16 cellular contexts compared by ENCODE assay signal in the genomic region with DNA sequence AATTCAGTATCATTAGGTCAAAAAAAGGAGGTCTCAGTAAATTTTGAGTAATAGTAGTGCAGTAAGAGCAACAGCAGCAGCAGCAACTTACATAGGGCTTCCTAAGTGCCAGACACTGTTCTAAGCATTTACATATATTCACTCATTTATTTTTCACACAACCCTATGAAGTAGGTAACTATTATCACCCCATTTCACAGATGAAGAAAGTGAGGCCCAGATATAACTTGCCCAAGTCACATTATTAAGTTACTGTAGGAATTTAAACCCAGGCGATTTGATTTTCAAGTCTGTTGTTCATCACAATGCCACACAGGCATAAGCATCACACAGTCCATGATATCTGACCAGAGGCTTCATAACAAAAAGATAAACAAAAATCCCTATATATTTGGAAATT.
DNase-seq lines count a peak whose midpoint lies in the region; ATAC-seq and TF ChIP-seq lines count a peak whose summit lies in the region.
"Had no signal": no experiment of that assay in that cellular context is flagged by ENCODE, and none has a peak within 500 bp of the region (broad histone marks: within the 10 kb centered on the region; RNA-seq: fewer than 3 reads in every experiment).

No MANE protein-coding gene starts in this region.

- H3K9me3 ChIP-seq in CD4-positive, CD25-positive, alpha-beta regulatory T cell (ENCODE audit: control insufficient read depth in 2 of 2, low read length in 2 of 2) = no peaks in the 10 kb centered on the region
- H3K9me3 ChIP-seq in CD8-positive, alpha-beta memory T cell (ENCODE audit: low read length) = no peaks in the 10 kb centered on the region
- no peaks in the 10 kb centered on the region for H3K9me3 ChIP-seq in neutrophil
- H3K9me3 ChIP-seq: BLaER1, Caco-2, HAP-1 had no signal

- CTCF ChIA-PET in activated CD8-positive, alpha-beta T cell treated with anti-CD3 and anti-CD28 coated beads for 36 hours (lab: Charles Lee) = no interaction called here
- CTCF ChIA-PET in activated CD8-positive, alpha-beta T cell treated with anti-CD3 and anti-CD28 coated beads, Interleukin-2, amount 10 ng/mL, durations not matched to agents 7 days and 5 days (lab: Charles Lee) = no interaction called here
- CTCF ChIA-PET in CD8-positive, alpha-beta memory T cell (lab: Charles Lee) = no interaction called here

- H3K4me1 Mint-ChIP-seq in activated CD8-positive, alpha-beta T cell treated with anti-CD3 and anti-CD28 coated beads for 36 hours (ENCODE audit: low read depth) = peaks cover 21% of the 10 kb centered on the region
- H3K4me1 Mint-ChIP-seq in activated CD8-positive, alpha-beta T cell treated with anti-CD3 and anti-CD28 coated beads, Interleukin-2, amount 10 ng/mL, durations not matched to agents 7 days and 5 days (ENCODE audit: low read depth) = peaks cover 19% of the 10 kb centered on the region
- H3K4me1 Mint-ChIP-seq in CD4-positive, CD25-positive, alpha-beta regulatory T cell = peaks cover 19 to 48% (median 29%) of the 10 kb centered on the region in 4 donors
- peaks cover 22 to 45% (median 44%) of the 10 kb centered on the region in 3 donors for H3K4me1 Mint-ChIP-seq in CD8-positive, alpha-beta memory T cell
- H3K4me1 Mint-ChIP-seq: B cell had no signal

- peaks cover 44% of the 10 kb centered on the region for H3K36me3 Mint-ChIP-seq in activated CD8-positive, alpha-beta T cell treated with anti-CD3 and anti-CD28 coated beads for 36 hours (ENCODE audit: low read depth)
- peaks cover 66% of the 10 kb centered on the region for H3K36me3 Mint-ChIP-seq in activated CD8-positive, alpha-beta T cell treated with anti-CD3 and anti-CD28 coated beads, Interleukin-2, amount 10 ng/mL, durations not matched to agents 7 days and 5 days (ENCODE audit: low read depth)
- H3K36me3 Mint-ChIP-seq in CD4-positive, CD25-positive, alpha-beta regulatory T cell = peaks cover 45% of the 10 kb centered on the region
- H3K36me3 Mint-ChIP-seq in CD8-positive, alpha-beta memory T cell = peaks cover 0 to 77% (median 25%) of the 10 kb centered on the region in 3 donors

- no peaks in the 10 kb centered on the region for H3K9me3 Mint-ChIP-seq in activated CD8-positive, alpha-beta T cell treated with anti-CD3 and anti-CD28 coated beads for 36 hours
- no peaks in the 10 kb centered on the region for H3K9me3 Mint-ChIP-seq in activated CD8-positive, alpha-beta T cell treated with anti-CD3 and anti-CD28 coated beads, Interleukin-2, amount 10 ng/mL, durations not matched to agents 7 days and 5 days (ENCODE audit: insufficient read depth)
- no peaks in the 10 kb centered on the region for H3K9me3 Mint-ChIP-seq in CD4-positive, CD25-positive, alpha-beta regulatory T cell
- H3K9me3 Mint-ChIP-seq in CD8-positive, alpha-beta memory T cell = no peaks in the 10 kb centered on the region
- H3K9me3 Mint-ChIP-seq: HFFc6 had no signal

- peak overlapping the region; percentile 3 for H3K27ac ChIP-seq in CD4-positive, CD25-positive, alpha-beta regulatory T cell (ENCODE audit: insufficient read depth, low read length, poor library complexity, severe bottlenecking)
- no peak overlapping the region for H3K27ac ChIP-seq in CD8-positive, alpha-beta memory T cell (ENCODE audit: low read depth, low read length)
- H3K27ac ChIP-seq in neutrophil = peak overlapping the region; percentile 87
- H3K27ac ChIP-seq: BLaER1 had no signal

- intact Hi-C loops in activated CD8-positive, alpha-beta T cell treated with anti-CD3 and anti-CD28 coated beads for 36 hours (cut with micrococcal nuclease) = no loop called here

- no peaks in the 10 kb centered on the region for H3K27me3 Mint-ChIP-seq in activated CD8-positive, alpha-beta T cell treated with anti-CD3 and anti-CD28 coated beads for 36 hours
- H3K27me3 Mint-ChIP-seq in activated CD8-positive, alpha-beta T cell treated with anti-CD3 and anti-CD28 coated beads, Interleukin-2, amount 10 ng/mL, durations not matched to agents 7 days and 5 days (ENCODE audit: low read depth) = no peaks in the 10 kb centered on the region
- no peaks in the 10 kb centered on the region for H3K27me3 Mint-ChIP-seq in CD4-positive, CD25-positive, alpha-beta regulatory T cell
- H3K27me3 Mint-ChIP-seq in CD8-positive, alpha-beta memory T cell = no peaks in the 10 kb centered on the region
- H3K27me3 Mint-ChIP-seq: B cell had no signal

- H3K4me1 ChIP-seq in CD4-positive, CD25-positive, alpha-beta regulatory T cell (ENCODE audit: control insufficient read depth, insufficient read depth, low read length, poor library complexity, severe bottlenecking) = peaks cover 10% of the 10 kb centered on the region
- no peaks in the 10 kb centered on the region for H3K4me1 ChIP-seq in CD8-positive, alpha-beta memory T cell (ENCODE audit: insufficient read depth, low read length)
- H3K4me1 ChIP-seq in neutrophil (ENCODE audit: control insufficient read depth in 1 of 2, insufficient read depth in 1 of 2, low read depth in 1 of 2, low read length in 1 of 2) = peaks cover 29 to 32% of the 10 kb centered on the region in 2 experiments
- H3K4me1 ChIP-seq: BLaER1, HAP-1 had no signal

- H3K4me3 Mint-ChIP-seq in activated CD8-positive, alpha-beta T cell treated with anti-CD3 and anti-CD28 coated beads for 36 hours = no peak overlapping the region
- no peak overlapping the region for H3K4me3 Mint-ChIP-seq in activated CD8-positive, alpha-beta T cell treated with anti-CD3 and anti-CD28 coated beads, Interleukin-2, amount 10 ng/mL, durations not matched to agents 7 days and 5 days
- no peak overlapping the region for H3K4me3 Mint-ChIP-seq in CD4-positive, CD25-positive, alpha-beta regulatory T cell
- H3K4me3 Mint-ChIP-seq in CD8-positive, alpha-beta memory T cell = no peak overlapping the region
- H3K4me3 Mint-ChIP-seq: B cell, HFFc6 had no signal

- no peak for DNase-seq in activated CD8-positive, alpha-beta T cell treated with anti-CD3 and anti-CD28 coated beads for 36 hours
- DNase-seq in activated CD8-positive, alpha-beta T cell treated with anti-CD3 and anti-CD28 coated beads, Interleukin-2, amount 10 ng/mL, durations not matched to agents 7 days and 5 days = no peak
- DNase-seq in CD4-positive, CD25-positive, alpha-beta regulatory T cell = no peak
- no peak for DNase-seq in CD8-positive, alpha-beta memory T cell
- no peak for DNase-seq in activated CD8-positive, alpha-beta memory T cell treated with anti-CD3 and anti-CD28 coated beads, Interleukin-2, amount 50 U/mL, for 4 hours
- no peak for DNase-seq in C1 segment of cervical spinal cord (lab: John Stamatoyannopoulos, UW)
- DNase-seq: 8988T, Caco-2, DMS153, DND-41, GOT3, HFFc6 had no signal

- no peak overlapping the region for H3K4me3 ChIP-seq in CD4-positive, CD25-positive, alpha-beta regulatory T cell (ENCODE audit: low read depth, low read length)
- no peak overlapping the region for H3K4me3 ChIP-seq in CD8-positive, alpha-beta memory T cell (ENCODE audit: low read length)
- H3K4me3 ChIP-seq in neutrophil (ENCODE audit: low read depth in 1 of 2, low read length in 1 of 2) = no peak overlapping the region
- H3K4me3 ChIP-seq: BLaER1, HAP-1 had no signal

- peak overlapping the region; percentile 36 for H3K27ac Mint-ChIP-seq in activated CD8-positive, alpha-beta T cell treated with anti-CD3 and anti-CD28 coated beads for 36 hours
- H3K27ac Mint-ChIP-seq in activated CD8-positive, alpha-beta T cell treated with anti-CD3 and anti-CD28 coated beads, Interleukin-2, amount 10 ng/mL, durations not matched to agents 7 days and 5 days = no peak overlapping the region
- peak overlapping the region in 2 of 3 donors; percentile 0 to 9 for H3K27ac Mint-ChIP-seq in CD4-positive, CD25-positive, alpha-beta regulatory T cell
- H3K27ac Mint-ChIP-seq in CD8-positive, alpha-beta memory T cell = peak overlapping the region in 5 of 8 donors; percentile 21 to 66 (median 61)
- H3K27ac Mint-ChIP-seq: B cell, HFFc6 had no signal

- ATAC-seq in activated CD8-positive, alpha-beta T cell treated with anti-CD3 and anti-CD28 coated beads for 36 hours = no peak
- no peak for ATAC-seq in activated CD8-positive, alpha-beta T cell treated with anti-CD3 and anti-CD28 coated beads, Interleukin-2, amount 10 ng/mL, durations not matched to agents 7 days and 5 days
- no peak for ATAC-seq in CD4-positive, CD25-positive, alpha-beta regulatory T cell (ENCODE audit: low read depth in 2 of 2)

- H3K36me3 ChIP-seq in CD4-positive, CD25-positive, alpha-beta regulatory T cell (ENCODE audit: control insufficient read depth, insufficient read depth, low read length) = peaks cover 60% of the 10 kb centered on the region
- H3K36me3 ChIP-seq in CD8-positive, alpha-beta memory T cell (ENCODE audit: insufficient read depth, low read length) = peaks cover 30% of the 10 kb centered on the region
- H3K36me3 ChIP-seq in neutrophil = peaks cover 14% of the 10 kb centered on the region

- H3K27me3 ChIP-seq in CD4-positive, CD25-positive, alpha-beta regulatory T cell (ENCODE audit: control insufficient read depth, insufficient read depth, low read length) = no peaks in the 10 kb centered on the region
- no peaks in the 10 kb centered on the region for H3K27me3 ChIP-seq in CD8-positive, alpha-beta memory T cell (ENCODE audit: insufficient read depth, low read length, poor library complexity, severe bottlenecking)
- H3K27me3 ChIP-seq in neutrophil = no peaks in the 10 kb centered on the region
- H3K27me3 ChIP-seq: BLaER1 had no signal

- POLR2A ChIA-PET in activated CD8-positive, alpha-beta T cell treated with anti-CD3 and anti-CD28 coated beads for 36 hours (lab: Charles Lee) = interaction anchor here (0.9 to 1.4 kb wide), 3 partner anchors 13 to 143 kb away, joined by 3 to 4 read pairs (median 4); no protein-coding TSS in a partner anchor
- POLR2A ChIA-PET in activated CD8-positive, alpha-beta T cell treated with anti-CD3 and anti-CD28 coated beads, Interleukin-2, amount 10 ng/mL, durations not matched to agents 7 days and 5 days (lab: Charles Lee) = no interaction called here
- POLR2A ChIA-PET in CD8-positive, alpha-beta memory T cell (lab: Charles Lee) = interaction anchor here (0.7 kb wide), 1 partner anchor 39 kb away, joined by 3 read pairs; no protein-coding TSS in a partner anchor

- TF ChIP-seq CTCF in activated CD8-positive, alpha-beta T cell treated with anti-CD3 and anti-CD28 coated beads for 36 hours (IDR thresholded peaks at IDR 0.05) = no peak
- TF ChIP-seq CTCF in neutrophil (IDR thresholded peaks at IDR 0.05) = no peak
